In the genomic region with DNA sequence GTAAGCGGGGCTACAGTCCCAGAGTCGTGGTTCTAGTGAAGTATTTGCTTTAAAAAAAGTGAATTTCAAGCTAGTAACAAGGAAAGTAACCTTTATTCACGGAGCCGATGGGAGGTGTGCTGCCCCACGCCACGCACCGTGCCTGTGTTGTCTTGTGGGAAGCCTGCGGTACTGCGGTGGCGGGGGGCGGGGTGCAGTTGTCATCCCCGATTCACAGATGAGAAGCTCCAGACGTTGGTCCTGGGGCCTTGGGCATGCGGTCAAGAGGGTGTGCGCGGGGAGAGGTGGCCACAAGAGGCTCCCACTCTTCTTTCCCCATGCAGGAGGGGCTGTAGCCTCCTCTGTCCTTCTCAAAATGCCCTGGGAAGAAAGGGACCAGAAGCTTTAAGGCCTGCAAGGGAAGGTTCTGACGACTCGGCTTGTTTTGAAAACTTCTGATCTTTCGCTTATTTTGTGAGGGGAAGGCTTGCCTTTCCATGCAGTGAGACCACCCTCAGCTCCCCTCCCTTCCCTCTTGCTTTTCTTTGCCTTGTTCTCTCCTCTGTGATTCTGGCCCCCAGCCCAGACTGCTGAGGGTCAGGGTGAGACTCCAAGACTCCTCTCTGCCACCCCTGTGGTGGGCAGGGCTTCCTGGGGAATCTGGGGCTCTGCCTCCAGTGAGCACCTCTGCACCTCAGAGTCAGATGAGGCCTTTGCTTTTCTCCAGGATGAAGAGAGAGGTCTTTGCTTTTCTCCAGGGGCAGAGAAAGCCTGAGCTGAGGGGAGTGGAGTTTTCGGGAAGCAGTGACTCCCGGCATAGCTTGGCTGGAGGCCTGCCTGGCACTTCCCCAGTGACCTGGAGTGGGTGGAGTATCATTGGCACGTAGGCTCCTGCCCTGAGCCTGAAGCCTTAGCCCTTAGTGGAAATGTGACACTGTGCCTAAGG, we compare ENCODE assay signal across 25 cellular contexts. TPM values are rescaled to one million over a fixed set of nuclear protein-coding genes. Genes with fewer than 3 reads are reported as not detected.
A peak's percentile ranks its signal among the peaks of the same experiment; 100 is the strongest.
DNase-seq lines count a peak whose midpoint lies in the region; ATAC-seq and TF ChIP-seq lines count a peak whose summit lies in the region.
"Had no signal": no experiment of that assay in that cellular context is flagged by ENCODE, and none has a peak within 500 bp of the region (broad histone marks: within the 10 kb centered on the region; RNA-seq: fewer than 3 reads in every experiment).

No MANE protein-coding gene starts in this region.

- H3K23ac ChIP-seq in neuronal stem cell (ENCODE audit: low read depth, low read length, poor library complexity), result peak overlapping the region; percentile 65

- peak; percentile 47 for DNase-seq in MG63
- peak in 1 of 5 donors; percentile 45 for DNase-seq in heart left ventricle
- no peak for DNase-seq in neuronal stem cell (ENCODE audit: low spot score)
- DNase-seq in stimulated activated CD4-positive, alpha-beta T cell treated with anti-CD3 and anti-CD28 coated beads, Interleukin-2, amount 100 ng/mL, for 48 hours, result no peak
- DNase-seq in WERI-Rb-1, result no peak
- DNase-seq in mucosa of gallbladder (ENCODE audit: low spot score), result no peak
- DNase-seq: activated CD4-positive, alpha-beta T cell treated with anti-CD3 and anti-CD28 coated beads for 36 hours; activated T-cell treated with anti-CD3 and anti-CD28 coated beads, Interleukin-2, amount 50 U/mL, for 24 hours; gastrocnemius medialis; mesendoderm; NCI-H1417 treated with DMSO at 0.1 percent for 48 hours; NCI-H2081 treated with DMSO at 0.1 percent for 48 hours; NCI-H226; NCI-H69; Peyer's patch; SIG-M5; stimulated activated CD4-positive, alpha-beta T cell treated with anti-CD3 and anti-CD28 coated beads, Interleukin-4, amount 100 ng/mL, for 24 hours had no signal

- TF ChIP-seq POLR2A in heart left ventricle (IDR thresholded peaks at IDR 0.05), result no peak

- TF ChIP-seq CTCF in C4-2B (conservative IDR thresholded peaks at IDR 0.05) (no peak), heart left ventricle (IDR thresholded peaks at IDR 0.05) (no peak), WERI-Rb-1 (IDR thresholded peaks at IDR 0.05; ENCODE audit: low read depth, low read length) (no peak)

- H2BK120ac ChIP-seq in neuronal stem cell (ENCODE audit: low read depth, low read length), result no peak overlapping the region

- H2BK15ac ChIP-seq in neuronal stem cell (ENCODE audit: low read length), result no peak overlapping the region

- no peak overlapping the region for H3K4me2 ChIP-seq in neuronal stem cell (ENCODE audit: insufficient read depth, low read length, poor library complexity, severe bottlenecking)
- H3K4me2 ChIP-seq: hepatocyte had no signal

- no peaks in the 10 kb centered on the region for H3K79me1 ChIP-seq in neuronal stem cell (ENCODE audit: low read depth, low read length)

- H3K9me3 ChIP-seq in MG63 (no peaks in the 10 kb centered on the region), heart left ventricle (peaks cover 0 to 6% (median 0%) of the 10 kb centered on the region in 12 donors), neuronal stem cell (replicated peaks in 1 of 2; ENCODE audit: control insufficient read depth in 2 of 2, insufficient read depth in 1 of 2, low read depth in 1 of 2, low read length in 2 of 2) (peaks cover 2 to 14% of the 10 kb centered on the region in 2 donors), WERI-Rb-1 (ENCODE audit: severe bottlenecking) (peaks cover 4% of the 10 kb centered on the region)
- H3K9me3 ChIP-seq: gastrocnemius medialis had no signal

- H3K27ac ChIP-seq in C4-2B (peak overlapping the region; percentile 34), heart left ventricle (no peak overlapping the region), neuronal stem cell (replicated peaks; ENCODE audit: low read length) (no peak overlapping the region), WERI-Rb-1 (no peak overlapping the region)
- H3K27ac ChIP-seq: gastrocnemius medialis, hepatocyte, Peyer's patch, tibial nerve had no signal

- no peak overlapping the region for H3K4ac ChIP-seq in neuronal stem cell (ENCODE audit: low read length)

- peak overlapping the region; percentile 66 for H2BK5ac ChIP-seq in neuronal stem cell (ENCODE audit: low read length)

- H2AK5ac ChIP-seq in neuronal stem cell (ENCODE audit: low read depth, low read length), result no peak overlapping the region

- no peak overlapping the region for H4K91ac ChIP-seq in neuronal stem cell (ENCODE audit: low read depth, low read length, poor library complexity)

- no peak overlapping the region for H3K9ac ChIP-seq in neuronal stem cell (ENCODE audit: low read depth, low read length, poor library complexity)

- no peak overlapping the region for H4K8ac ChIP-seq in neuronal stem cell (ENCODE audit: low read depth, low read length)

- 73 to 81% (median 76%) methylated on average over 21 to 22 of the region's 22 CpGs for WGBS in heart left ventricle, 4 donors
- WGBS in neuronal stem cell (ENCODE audit: extremely low coverage in 2 of 2, insufficient read length in 2 of 2, insufficient replicate concordance in 1 of 2), 2 donors, result no CpG with 5 or more reads among the region's 22 CpGs

- H3K27me3 ChIP-seq in MG63, result no peaks in the 10 kb centered on the region
- peaks cover 4 to 39% (median 15%) of the 10 kb centered on the region in 9 donors for H3K27me3 ChIP-seq in heart left ventricle
- H3K27me3 ChIP-seq in neuronal stem cell (ENCODE audit: control insufficient read depth in 3 of 3, insufficient read depth in 3 of 3, low read depth in 1 of 3, low read length in 3 of 3), result peaks cover 5 to 55% (median 10%) of the 10 kb centered on the region in 3 experiments
- H3K27me3 ChIP-seq in WERI-Rb-1 (ENCODE audit: insufficient read depth, low read depth, severe bottlenecking), result no peaks in the 10 kb centered on the region

- intact Hi-C loops in heart left ventricle (cut with DNase I), result loop anchor here in 2 of 10 donors (1.0 to 2.0 kb wide), 2 partner anchors 62 kb away; no protein-coding TSS in a partner anchor

- peak overlapping the region; percentile 10 for H2BK12ac ChIP-seq in neuronal stem cell (ENCODE audit: low read length)

- H3K4me1 ChIP-seq in heart left ventricle, result peaks cover 0 to 2% (median 0%) of the 10 kb centered on the region in 12 donors
- H3K4me1 ChIP-seq in neuronal stem cell (ENCODE audit: control insufficient read depth in 2 of 2, insufficient read depth in 1 of 2, low read depth in 1 of 2, low read length in 2 of 2), result no peaks in the 10 kb centered on the region
- H3K4me1 ChIP-seq: gastrocnemius medialis had no signal

- no peak overlapping the region for H2AFZ ChIP-seq in neuronal stem cell (ENCODE audit: low read length)
- H2AFZ ChIP-seq: hepatocyte had no signal

- H3K18ac ChIP-seq in neuronal stem cell (ENCODE audit: low read length), result no peak overlapping the region

- no peak overlapping the region for H3K14ac ChIP-seq in neuronal stem cell (ENCODE audit: low read length)

- ATAC-seq in heart left ventricle, result peak in 3 of 4 donors; percentile 47 to 76 (median 72)
- ATAC-seq: activated CD4-positive, alpha-beta T cell treated with anti-CD3 and anti-CD28 coated beads for 36 hours; gastrocnemius medialis; GM12878 had no signal

- H3K4me3 ChIP-seq in MG63, result no peak overlapping the region
- H3K4me3 ChIP-seq in heart left ventricle, result no peak overlapping the region
- H3K4me3 ChIP-seq in neuronal stem cell (ENCODE audit: low read length in 2 of 2), result no peak overlapping the region
- H3K4me3 ChIP-seq in WERI-Rb-1 (ENCODE audit: low read depth, low read length), result no peak overlapping the region
- H3K4me3 ChIP-seq: gastrocnemius medialis, GM12878, hepatocyte, Peyer's patch, tibial nerve had no signal

- H3K36me3 ChIP-seq in MG63, result no peaks in the 10 kb centered on the region
- H3K36me3 ChIP-seq in heart left ventricle, result no peaks in the 10 kb centered on the region
- no peaks in the 10 kb centered on the region for H3K36me3 ChIP-seq in neuronal stem cell (replicated peaks in 1 of 2; ENCODE audit: control insufficient read depth in 2 of 2, insufficient read depth in 2 of 2, low read length in 2 of 2)
- no peaks in the 10 kb centered on the region for H3K36me3 ChIP-seq in WERI-Rb-1
- H3K36me3 ChIP-seq: gastrocnemius medialis, Peyer's patch, tibial nerve had no signal

RNA-seq across cellular contexts. Expression of a gene that starts 6.2 kb away (rescaled TPM):
- not detected in 2 replicates for total RNA-seq in MG63 (2014; rRNA removed; shearing (Covaris generic); ENCODE audit: low replicate concordance)
- not detected for total RNA-seq in heart left ventricle
- polyA plus RNA-seq in heart left ventricle, result not detected
- polyA plus RNA-seq in neuronal stem cell (2013, experiment 1 of 2), result 0.03 TPM
- 0.03 TPM for polyA plus RNA-seq in neuronal stem cell (2013, experiment 2 of 2)
- total RNA-seq in mucosa of gallbladder, result not detected
- total RNA-seq: dermis microvascular lymphatic vessel endothelial cell, fibroblast of lung, gastrocnemius medialis, Peyer's patch, tibial nerve had no signal
- polyA plus RNA-seq: AG04450, BJ, fibroblast of lung, hepatocyte had no signal

RNA-seq across cellular contexts. Expression of a gene that starts 29.0 kb away (rescaled TPM):
- total RNA-seq in MG63 (2014; rRNA removed; shearing (Covaris generic); ENCODE audit: low replicate concordance), result 12.3 and 14.9 TPM in 2 replicates
- total RNA-seq in heart left ventricle (10 to 100 TPM; 23.2 to 48.2 (median 38.9) TPM), mucosa of gallbladder (29.7 TPM)
- 10 to 100 TPM; 21.0 to 37.1 TPM for polyA plus RNA-seq in heart left ventricle
- 16.1 TPM for polyA plus RNA-seq in neuronal stem cell (2013, experiment 1 of 2)
- 15.8 TPM for polyA plus RNA-seq in neuronal stem cell (2013, experiment 2 of 2)

RNA-seq across cellular contexts. Expression of a gene that starts 29.2 kb away (rescaled TPM):
- total RNA-seq in MG63 (2014; rRNA removed; shearing (Covaris generic); ENCODE audit: low replicate concordance), result 32.7 and 43.3 TPM in 2 replicates
- total RNA-seq in heart left ventricle, result 10 to 100 TPM; 34.1 to 47.8 (median 41.9) TPM
- 10 to 100 TPM; 48.8 to 59.4 TPM for polyA plus RNA-seq in heart left ventricle
- 78.7 TPM for polyA plus RNA-seq in neuronal stem cell (2013, experiment 1 of 2)
- polyA plus RNA-seq in neuronal stem cell (2013, experiment 2 of 2), result 77.8 TPM
- total RNA-seq in mucosa of gallbladder, result 39.4 TPM

RNA-seq across cellular contexts. Expression of a gene that starts 49.4 kb away (rescaled TPM):
- 11.6 and 15.0 TPM in 2 replicates for total RNA-seq in MG63 (2014; rRNA removed; shearing (Covaris generic); ENCODE audit: low replicate concordance)
- total RNA-seq in heart left ventricle (1 to 10 TPM in 1 of 9 donors, under 1 TPM in 6, not detected in 2; 0.19 to 1.3 (median 0.37) TPM), mucosa of gallbladder (8.8 TPM)
- under 1 TPM; 0.15 to 0.42 TPM for polyA plus RNA-seq in heart left ventricle
- 7.7 TPM for polyA plus RNA-seq in neuronal stem cell (2013, experiment 1 of 2)
- 7.7 TPM for polyA plus RNA-seq in neuronal stem cell (2013, experiment 2 of 2)

RNA-seq across cellular contexts. Expression of a gene that starts 57.9 kb away (rescaled TPM):
- total RNA-seq in MG63 (2014; rRNA removed; shearing (Covaris generic); ENCODE audit: low replicate concordance), result 33.0 and 37.6 TPM in 2 replicates
- 10 to 100 TPM; 35.0 to 49.6 (median 37.8) TPM for total RNA-seq in heart left ventricle
- polyA plus RNA-seq in heart left ventricle, result 10 to 100 TPM; 19.6 to 36.8 TPM
- polyA plus RNA-seq in neuronal stem cell (2013, experiment 1 of 2), result 16.9 TPM
- 16.5 TPM for polyA plus RNA-seq in neuronal stem cell (2013, experiment 2 of 2)
- 54.8 TPM for total RNA-seq in mucosa of gallbladder
